20 cellular contexts compared by ENCODE assay signal in the genomic region with DNA sequence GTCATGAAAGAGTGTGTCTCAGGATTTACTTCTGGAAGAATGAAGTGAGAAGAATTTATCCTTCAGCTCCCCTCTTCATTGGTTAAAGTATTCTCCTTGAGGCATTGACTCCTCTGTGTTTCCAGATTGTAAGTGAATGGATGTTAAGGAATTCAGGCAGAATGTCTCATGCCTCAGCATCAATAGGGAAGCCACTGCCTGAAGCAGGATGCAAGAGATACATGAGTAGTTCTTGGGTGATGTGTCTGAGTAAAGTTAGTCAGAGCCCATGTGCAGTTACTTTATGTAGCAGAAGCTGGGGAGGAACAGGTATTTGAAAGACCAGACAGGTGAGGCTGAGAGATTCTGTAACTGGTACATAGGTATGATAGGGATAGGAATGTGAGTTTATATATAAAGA. TPM values are rescaled to one million over a fixed set of nuclear protein-coding genes. Genes with fewer than 3 reads are reported as not detected.
"Had no signal": no experiment of that assay in that cellular context is flagged by ENCODE, and none has a peak within 500 bp of the region (broad histone marks: within the 10 kb centered on the region; RNA-seq: fewer than 3 reads in every experiment).

No MANE protein-coding gene starts in this region.

- H3K9me3 ChIP-seq: colonic mucosa, gastroesophageal sphincter, heart right ventricle, neutrophil, right lobe of liver, thoracic aorta, upper lobe of right lung had no signal

- H3K27me3 ChIP-seq: colonic mucosa, gastroesophageal sphincter, neutrophil, right lobe of liver, upper lobe of right lung had no signal

- H3K4me2 ChIP-seq: smooth muscle cell had no signal

- H3K4me1 ChIP-seq: colonic mucosa, gastroesophageal sphincter, heart right ventricle, parathyroid adenoma, right lobe of liver, upper lobe of right lung had no signal

- H3K27ac ChIP-seq: colonic mucosa, gastroesophageal sphincter, heart right ventricle, neutrophil, parathyroid adenoma, right lobe of liver, thoracic aorta, upper lobe of right lung had no signal

- H3K4me3 ChIP-seq: colonic mucosa, gastroesophageal sphincter, heart right ventricle, right lobe of liver, smooth muscle cell, thoracic aorta, upper lobe of right lung had no signal

- DNase-seq: activated B cell treated with CpG ODN at 0.5 μM for 24 hours; activated CD4-positive, alpha-beta memory T cell treated with anti-CD3 and anti-CD28 coated beads for 36 hours; activated CD4-positive, alpha-beta T cell treated with anti-CD3 and anti-CD28 coated beads for 4 hours; activated CD8-positive, alpha-beta memory T cell treated with anti-CD3 and anti-CD28 coated beads, Interleukin-2, amount 10 ng/mL, durations not matched to agents 7 days and 5 days; activated naive CD4-positive, alpha-beta T cell treated with anti-CD3 and anti-CD28 coated beads for 36 hours; colonic mucosa; endodermal cell; heart right ventricle; mesenchymal stem cell; naive thymus-derived CD4-positive, alpha-beta T cell; right lobe of liver; stimulated activated CD4-positive, alpha-beta T cell treated with anti-CD3 and anti-CD28 coated beads, Interleukin-4, amount 100 ng/mL, for 24 hours; upper lobe of right lung had no signal

- H3K9ac ChIP-seq: parathyroid adenoma had no signal

- H2AFZ ChIP-seq: parathyroid adenoma had no signal

- H3K36me3 ChIP-seq: colonic mucosa, gastroesophageal sphincter, heart right ventricle, neutrophil, right lobe of liver, thoracic aorta, upper lobe of right lung had no signal

RNA-seq across cellular contexts. Expression of a gene that starts 34.0 kb away (rescaled TPM):
- total RNA-seq: activated B cell treated with CpG ODN at 0.5 μM for 24 hours; activated CD4-positive, alpha-beta memory T cell treated with anti-CD3 and anti-CD28 coated beads for 36 hours; activated CD8-positive, alpha-beta memory T cell treated with anti-CD3 and anti-CD28 coated beads, Interleukin-2, amount 10 ng/mL, durations not matched to agents 7 days and 5 days; activated naive CD4-positive, alpha-beta T cell treated with anti-CD3 and anti-CD28 coated beads for 36 hours; epithelial cell of proximal tubule; liver; naive thymus-derived CD4-positive, alpha-beta T cell; right lobe of liver; smooth muscle cell; upper lobe of right lung had no signal
- polyA plus RNA-seq: naive thymus-derived CD4-positive, alpha-beta T cell; smooth muscle cell had no signal
